1 cellular context compared by ENCODE assay signal in genomic region chr14:100770046-100770445, GRCh38.
TF ChIP-seq lines count a peak whose summit lies in the region.

No MANE protein-coding gene starts in this region.

TF ChIP-seq in K562, 482 proteins besides CTCF, POLR2A, EP300 and RAD21:
- TF ChIP-seq, protein P1, sequence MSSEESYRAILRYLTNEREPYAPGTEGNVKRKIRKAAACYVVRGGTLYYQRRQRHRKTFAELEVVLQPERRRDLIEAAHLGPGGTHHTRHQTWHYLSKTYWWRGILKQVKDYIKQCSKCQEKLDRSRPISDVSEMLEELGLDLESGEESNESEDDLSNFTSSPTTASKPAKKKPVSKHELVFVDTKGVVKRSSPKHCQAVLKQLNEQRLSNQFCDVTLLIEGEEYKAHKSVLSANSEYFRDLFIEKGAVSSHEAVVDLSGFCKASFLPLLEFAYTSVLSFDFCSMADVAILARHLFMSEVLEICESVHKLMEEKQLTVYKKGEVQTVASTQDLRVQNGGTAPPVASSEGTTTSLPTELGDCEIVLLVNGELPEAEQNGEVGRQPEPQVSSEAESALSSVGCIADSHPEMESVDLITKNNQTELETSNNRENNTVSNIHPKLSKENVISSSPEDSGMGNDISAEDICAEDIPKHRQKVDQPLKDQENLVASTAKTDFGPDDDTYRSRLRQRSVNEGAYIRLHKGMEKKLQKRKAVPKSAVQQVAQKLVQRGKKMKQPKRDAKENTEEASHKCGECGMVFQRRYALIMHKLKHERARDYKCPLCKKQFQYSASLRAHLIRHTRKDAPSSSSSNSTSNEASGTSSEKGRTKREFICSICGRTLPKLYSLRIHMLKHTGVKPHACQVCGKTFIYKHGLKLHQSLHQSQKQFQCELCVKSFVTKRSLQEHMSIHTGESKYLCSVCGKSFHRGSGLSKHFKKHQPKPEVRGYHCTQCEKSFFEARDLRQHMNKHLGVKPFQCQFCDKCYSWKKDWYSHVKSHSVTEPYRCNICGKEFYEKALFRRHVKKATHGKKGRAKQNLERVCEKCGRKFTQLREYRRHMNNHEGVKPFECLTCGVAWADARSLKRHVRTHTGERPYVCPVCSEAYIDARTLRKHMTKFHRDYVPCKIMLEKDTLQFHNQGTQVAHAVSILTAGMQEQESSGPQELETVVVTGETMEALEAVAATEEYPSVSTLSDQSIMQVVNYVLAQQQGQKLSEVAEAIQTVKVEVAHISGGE (CRISPR knock-in tag; IDR thresholded peaks at IDR 0.05) = no peak
- TF ChIP-seq HLTF (IDR thresholded peaks at IDR 0.05) (no peak), IFI16 (CRISPR knock-in tag; IDR thresholded peaks at IDR 0.05) (no peak), HMBOX1 (IDR thresholded peaks at IDR 0.05) (no peak), ZNF184 (CRISPR knock-in tag; IDR thresholded peaks at IDR 0.05) (no peak)
- TF ChIP-seq, protein P2, sequence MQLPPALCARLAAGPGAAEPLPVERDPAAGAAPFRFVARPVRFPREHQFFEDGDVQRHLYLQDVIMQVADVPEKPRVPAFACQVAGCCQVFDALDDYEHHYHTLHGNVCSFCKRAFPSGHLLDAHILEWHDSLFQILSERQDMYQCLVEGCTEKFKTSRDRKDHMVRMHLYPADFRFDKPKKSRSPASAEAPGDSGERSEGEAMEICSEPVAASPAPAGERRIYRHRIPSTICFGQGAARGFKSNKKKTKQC (CRISPR knock-in tag; IDR thresholded peaks at IDR 0.05) = no peak
- TF ChIP-seq, protein P3, sequence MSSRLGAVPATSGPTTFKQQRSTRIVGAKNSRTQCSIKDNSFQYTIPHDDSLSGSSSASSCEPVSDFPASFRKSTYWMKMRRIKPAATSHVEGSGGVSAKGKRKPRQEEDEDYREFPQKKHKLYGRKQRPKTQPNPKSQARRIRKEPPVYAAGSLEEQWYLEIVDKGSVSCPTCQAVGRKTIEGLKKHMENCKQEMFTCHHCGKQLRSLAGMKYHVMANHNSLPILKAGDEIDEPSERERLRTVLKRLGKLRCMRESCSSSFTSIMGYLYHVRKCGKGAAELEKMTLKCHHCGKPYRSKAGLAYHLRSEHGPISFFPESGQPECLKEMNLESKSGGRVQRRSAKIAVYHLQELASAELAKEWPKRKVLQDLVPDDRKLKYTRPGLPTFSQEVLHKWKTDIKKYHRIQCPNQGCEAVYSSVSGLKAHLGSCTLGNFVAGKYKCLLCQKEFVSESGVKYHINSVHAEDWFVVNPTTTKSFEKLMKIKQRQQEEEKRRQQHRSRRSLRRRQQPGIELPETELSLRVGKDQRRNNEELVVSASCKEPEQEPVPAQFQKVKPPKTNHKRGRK (tag; IDR thresholded peaks at IDR 0.05) = no peak
